Comparison of ENCODE assay signal across 25 cellular contexts in the genomic region with DNA sequence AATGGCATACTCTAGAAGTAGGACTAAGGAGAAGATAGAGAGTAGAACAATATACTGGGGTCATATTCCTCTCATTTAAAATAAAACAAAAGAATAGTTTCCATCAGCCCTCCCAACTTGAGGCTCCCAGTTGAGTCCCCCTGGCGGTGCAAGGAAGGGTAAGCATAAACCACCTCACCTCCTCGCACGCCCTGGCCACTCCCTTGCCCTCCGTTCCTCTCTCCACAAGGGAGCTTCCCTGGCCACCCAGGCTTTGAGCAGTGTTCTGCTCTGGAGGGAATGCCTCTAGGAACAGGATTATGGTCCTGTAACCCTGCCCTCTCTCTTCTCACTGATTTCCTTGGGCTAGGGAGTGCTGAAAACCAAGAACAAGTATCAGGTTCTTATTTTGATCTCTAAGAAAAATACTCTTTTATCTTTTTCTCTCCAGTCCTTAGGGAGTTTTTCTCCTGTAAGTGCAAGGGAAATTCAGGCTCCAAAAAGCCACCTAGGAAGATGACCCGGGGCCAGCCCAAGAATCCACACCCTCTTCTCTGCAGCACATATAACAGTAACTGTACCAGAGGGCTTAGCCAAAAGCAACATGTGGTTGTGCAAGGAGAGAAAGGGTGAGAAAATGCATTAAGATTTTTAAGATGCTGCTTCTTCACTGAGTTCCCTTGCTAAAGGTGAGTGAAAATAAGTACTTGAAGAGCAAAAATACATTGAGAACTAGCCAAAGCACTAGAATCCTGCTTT.
A peak's percentile ranks its signal among the peaks of the same experiment; 100 is the strongest.
DNase-seq lines count a peak whose midpoint lies in the region; ATAC-seq, FAIRE-seq and TF ChIP-seq lines count a peak whose summit lies in the region.
"Had no signal": no experiment of that assay in that cellular context is flagged by ENCODE, and none has a peak within 500 bp of the region (broad histone marks: within the 10 kb centered on the region; RNA-seq: fewer than 3 reads in every experiment).

No MANE protein-coding gene starts in this region.

- H3K56ac ChIP-seq in mesendoderm (ENCODE audit: low read length): no peak overlapping the region

- no peak overlapping the region for H2BK120ac ChIP-seq in mesendoderm (ENCODE audit: low read depth, low read length)

- H3K27me3 ChIP-seq in mammary epithelial cell (ENCODE audit: insufficient read depth, low read length) (no peaks in the 10 kb centered on the region), K562 (ENCODE audit: control insufficient read depth in 2 of 2, insufficient read depth in 2 of 2, low read length in 2 of 2) (peaks cover 0 to 4% of the 10 kb centered on the region in 2 experiments; a peak in 1 of 5 replicates), mesendoderm (ENCODE audit: insufficient read depth, low read length, poor library complexity) (no peaks in the 10 kb centered on the region)
- H3K27me3 ChIP-seq: cardiac muscle cell, gastroesophageal sphincter had no signal

- no peak overlapping the region for H2AFZ ChIP-seq in mammary epithelial cell (ENCODE audit: low read depth, low read length)
- H2AFZ ChIP-seq in K562 (ENCODE audit: low read depth, low read length): no peak overlapping the region; the same call in 1 of the 2 replicates

- H3K27ac Mint-ChIP-seq in MCF 10A (ENCODE audit: low read depth, unreplicated experiment) (peak overlapping the region; percentile 29), mesothelial cell of epicardium (no peak overlapping the region)
- H3K27ac Mint-ChIP-seq: activated CD4-positive, alpha-beta T cell treated with anti-CD3 and anti-CD28 coated beads, Interleukin-2, amount 10 ng/mL, durations not matched to agents 24 days and 14 days; activated naive CD4-positive, alpha-beta T cell treated with anti-CD3 and anti-CD28 coated beads for 36 hours had no signal

- H2AK5ac ChIP-seq in mesendoderm (ENCODE audit: low read length): no peak overlapping the region

- FAIRE-seq in K562 (lab: Jason Lieb, UNC): peak; percentile 26
- FAIRE-seq: keratinocyte had no signal

- H3K4me1 ChIP-seq in mammary epithelial cell (ENCODE audit: insufficient read depth, low read length) (peaks cover 33% of the 10 kb centered on the region), K562 (replicated peaks in 1 of 2; ENCODE audit: control insufficient read depth in 2 of 2, insufficient read depth in 2 of 2, low read length in 2 of 2) (no peaks in the 10 kb centered on the region), mesendoderm (ENCODE audit: control insufficient read depth, low read depth, low read length) (no peaks in the 10 kb centered on the region)
- H3K4me1 ChIP-seq: lower lobe of right lung had no signal

- intact Hi-C loops in MCF 10A (cut with micrococcal nuclease) (no loop called here), mammary epithelial cell (cut with micrococcal nuclease) (no loop called here), K562 (cut with micrococcal nuclease) (no loop called here)

- CTCF ChIA-PET in MCF 10A (lab: Yijun Ruan, JAX) (interaction anchor here (0.7 to 0.9 kb wide), 2 partner anchors 144 to 259 kb away, joined by 3 read pairs; partner anchors contain the start of gene SMARCA5), mammary epithelial cell (lab: Charles Lee; ENCODE audit: low non-redundant PET) (no interaction called here), K562 (lab: Yijun Ruan, JAX; ENCODE audit: low intra/inter-chr PET ratio) (no interaction called here)

- H3K36me3 ChIP-seq in mammary epithelial cell (ENCODE audit: insufficient read depth, low read length) (no peaks in the 10 kb centered on the region), K562 (ENCODE audit: control insufficient read depth, insufficient read depth, low read length) (no peaks in the 10 kb centered on the region), mesendoderm (ENCODE audit: control insufficient read depth, insufficient read depth, low read length) (no peaks in the 10 kb centered on the region)
- H3K36me3 ChIP-seq: cardiac muscle cell, gastroesophageal sphincter, lower lobe of right lung, thoracic aorta had no signal

- H3K36me3 Mint-ChIP-seq in MCF 10A (ENCODE audit: insufficient read depth, unreplicated experiment) (peaks cover 15% of the 10 kb centered on the region), mesothelial cell of epicardium (no peaks in the 10 kb centered on the region)

- in situ Hi-C loops in mammary epithelial cell (cut with MboI; ENCODE audit: low sequenced_read_pairs in 2 of 2): no loop called here
- in situ Hi-C loops in K562 (cut with MboI): no loop called here

- no peak overlapping the region for H3K23ac ChIP-seq in mesendoderm (ENCODE audit: low read length)

- no peak for TF ChIP-seq POLR2A in K562 (conservative IDR thresholded peaks at IDR 0.05)

- peak; percentile 70 for DNase-seq in MCF 10A (ENCODE audit: unreplicated experiment)
- DNase-seq in mammary epithelial cell: no peak
- peak; percentile 19 to 52 (median 32) for DNase-seq in K562 (ENCODE audit: extremely low read depth in 1 of 4, low spot score in 3 of 4)
- DNase-seq in mesendoderm: peak; percentile 63
- no peak for DNase-seq in mesothelial cell of epicardium (ENCODE audit: low spot score in 2 of 2, unreplicated experiment in 2 of 2)
- DNase-seq: activated CD4-positive, alpha-beta T cell treated with anti-CD3 and anti-CD28 coated beads, Interleukin-2, amount 10 ng/mL, durations not matched to agents 24 days and 14 days; activated naive CD4-positive, alpha-beta T cell treated with anti-CD3 and anti-CD28 coated beads for 36 hours; activated T-cell treated with anti-CD3 and anti-CD28 coated beads, Interleukin-2, amount 50 U/mL, for 48 hours; amygdala; GDM1; hippocampal formation; lower lobe of right lung; NCI-H187; NCI-H526 treated with DMSO at 0.1 percent for 48 hours; occipital lobe; retina; stimulated activated naive CD4-positive, alpha-beta T cell treated with Interleukin-2 at 50 U/mL for 16 hours had no signal

- H3K9me3 Mint-ChIP-seq in MCF 10A (ENCODE audit: unreplicated experiment): no peaks in the 10 kb centered on the region
- H3K9me3 Mint-ChIP-seq in mesothelial cell of epicardium: no peaks in the 10 kb centered on the region
- H3K9me3 Mint-ChIP-seq: activated CD4-positive, alpha-beta T cell treated with anti-CD3 and anti-CD28 coated beads, Interleukin-2, amount 10 ng/mL, durations not matched to agents 24 days and 14 days; activated naive CD4-positive, alpha-beta T cell treated with anti-CD3 and anti-CD28 coated beads for 36 hours had no signal

- BruUV-seq in MCF 10A (replicated peaks; lab: Mats Ljungman, UMichigan) (no TSS peak), mammary epithelial cell (replicated peaks; lab: Mats Ljungman, UMichigan) (no TSS peak), K562 (replicated peaks; lab: Mats Ljungman, UMichigan) (no TSS peak)

- peak in 1 of 2 experiments; percentile 25; a peak in 1 of 4 replicates for TF ChIP-seq RAD21 in K562 (CRISPR knock-in tag; conservative IDR thresholded peaks at IDR 0.05 in 1 of 2, IDR thresholded peaks at IDR 0.05 in 1 of 2)

- peaks cover 43% of the 10 kb centered on the region for H3K4me1 Mint-ChIP-seq in MCF 10A (ENCODE audit: insufficient read depth, unreplicated experiment)
- H3K4me1 Mint-ChIP-seq in mesothelial cell of epicardium: no peaks in the 10 kb centered on the region
- H3K4me1 Mint-ChIP-seq: activated CD4-positive, alpha-beta T cell treated with anti-CD3 and anti-CD28 coated beads, Interleukin-2, amount 10 ng/mL, durations not matched to agents 24 days and 14 days had no signal

- H3K4ac ChIP-seq in mesendoderm (ENCODE audit: low read depth, low read length): no peak overlapping the region

- WGBS in mammary epithelial cell (ENCODE audit: low coverage, missing lambda C conversion rate): 91% methylated on average over 5 of the region's 5 CpGs
- WGBS in K562 (ENCODE audit: insufficient coverage, low coverage, missing lambda C conversion rate): 0% methylated on average over 5 of the region's 5 CpGs
- WGBS in mesendoderm (ENCODE audit: extremely low coverage, insufficient coverage, low lambda C conversion rate): no CpG with 5 or more reads among the region's 5 CpGs

- POLR2A ChIA-PET in MCF 10A (lab: Yijun Ruan, JAX): interaction anchor here (0.6 kb wide), 1 partner anchor 32 kb away, joined by 3 read pairs; no protein-coding TSS in a partner anchor
- POLR2A ChIA-PET in K562 (lab: Yijun Ruan, JAX): no interaction called here

- no peak overlapping the region for H2BK5ac ChIP-seq in mesendoderm (ENCODE audit: low read length)

- no peak overlapping the region for H2BK15ac ChIP-seq in mesendoderm (replicated peaks; ENCODE audit: low read depth)

- H3K27me3 Mint-ChIP-seq in MCF 10A (ENCODE audit: insufficient read depth, unreplicated experiment) (no peaks in the 10 kb centered on the region), mesothelial cell of epicardium (ENCODE audit: low read depth) (no peaks in the 10 kb centered on the region)

- no peak overlapping the region for H3K18ac ChIP-seq in mesendoderm (ENCODE audit: low read length)

- H3K79me2 ChIP-seq in mammary epithelial cell (ENCODE audit: insufficient read depth, low read length) (no peaks in the 10 kb centered on the region), K562 (ENCODE audit: control insufficient read depth, insufficient read depth, low read length) (no peaks in the 10 kb centered on the region), mesendoderm (ENCODE audit: control insufficient read depth, insufficient read depth, low read length) (no peaks in the 10 kb centered on the region)

- no peak overlapping the region for H3K4me3 ChIP-seq in mammary epithelial cell (replicated peaks in 1 of 3; ENCODE audit: insufficient read depth in 1 of 3, low read depth in 2 of 3, low read length in 3 of 3)
- no peak overlapping the region for H3K4me3 ChIP-seq in K562
- H3K4me3 ChIP-seq in mesendoderm (ENCODE audit: low read length): no peak overlapping the region
- H3K4me3 ChIP-seq: cardiac muscle cell, gastroesophageal sphincter, lower lobe of right lung, thoracic aorta had no signal

- H3K9me1 ChIP-seq in K562 (ENCODE audit: control insufficient read depth, insufficient read depth, low read length): no peaks in the 10 kb centered on the region

- H3K79me1 ChIP-seq in mesendoderm (ENCODE audit: low read length): no peaks in the 10 kb centered on the region

- no peak overlapping the region for H4K5ac ChIP-seq in mesendoderm (ENCODE audit: low read length)

- no peak overlapping the region for H3K9ac ChIP-seq in mammary epithelial cell (ENCODE audit: insufficient read depth, low read length)
- no peak overlapping the region for H3K9ac ChIP-seq in K562 (ENCODE audit: insufficient read depth in 1 of 2, low read depth in 2 of 2, low read length in 2 of 2)
- H3K9ac ChIP-seq in mesendoderm (ENCODE audit: low read length): no peak overlapping the region

- no peak for TF ChIP-seq EP300 in K562 (IDR thresholded peaks at IDR 0.05; ENCODE audit: low read length)

- dilution Hi-C loops in mammary epithelial cell (cut with HindIII; ENCODE audit: low sequenced_read_pairs): loop anchor here (5.0 kb wide), 1 partner anchor 58 kb away; no protein-coding TSS in a partner anchor

- H3K9me3 ChIP-seq in mammary epithelial cell (replicated peaks; ENCODE audit: insufficient read depth, low read length): no peaks in the 10 kb centered on the region
- H3K9me3 ChIP-seq in K562 (replicated peaks; ENCODE audit: control insufficient read depth, insufficient read depth, low read depth, low read length): no peaks in the 10 kb centered on the region
- H3K9me3 ChIP-seq: gastroesophageal sphincter, lower lobe of right lung, thoracic aorta had no signal

- no peak for TF ChIP-seq CTCF in MCF 10A (IDR thresholded peaks at IDR 0.05; ENCODE audit: unreplicated experiment)
- no peak for TF ChIP-seq CTCF in mammary epithelial cell (conservative IDR thresholded peaks at IDR 0.05 in 1 of 2, IDR thresholded peaks at IDR 0.05 in 1 of 2; ENCODE audit: extremely low read depth in 1 of 2, insufficient read depth in 1 of 2, low read depth in 1 of 2, low read length in 2 of 2)
- peak; percentile 32 to 48 (median 45); a peak in 4 of 6 replicates for TF ChIP-seq CTCF in K562 (IDR thresholded peaks at IDR 0.05 in 2 of 3, conservative IDR thresholded peaks at IDR 0.05 in 1 of 3; ENCODE audit: insufficient read depth in 2 of 3, low read depth in 1 of 3, low read length in 3 of 3)
- TF ChIP-seq CTCF in mesothelial cell of epicardium (IDR thresholded peaks at IDR 0.05; ENCODE audit: unreplicated experiment): no peak

- ATAC-seq in K562 (peak; percentile 99), HG03442 (IDR thresholded peaks at IDR 0.05; ENCODE audit: unreplicated experiment) (no peak), HG03342 (IDR thresholded peaks at IDR 0.05; ENCODE audit: unreplicated experiment) (no peak), GM18498 (IDR thresholded peaks at IDR 0.05; ENCODE audit: unreplicated experiment) (no peak)
- ATAC-seq: gastroesophageal sphincter, lower lobe of right lung had no signal

- no peak overlapping the region for H3K27ac ChIP-seq in mammary epithelial cell (ENCODE audit: insufficient read depth, low read depth, low read length)
- no peak overlapping the region for H3K27ac ChIP-seq in K562 (ENCODE audit: extremely low read depth, low read depth, low read length)
- no peak overlapping the region for H3K27ac ChIP-seq in mesendoderm (ENCODE audit: low read depth, low read length)
- H3K27ac ChIP-seq: 22Rv1, cardiac muscle cell, gastroesophageal sphincter, lower lobe of right lung, thoracic aorta had no signal

- H4K20me1 ChIP-seq in mammary epithelial cell (ENCODE audit: insufficient read depth, low read length) (no peaks in the 10 kb centered on the region), K562 (replicated peaks; ENCODE audit: control insufficient read depth, insufficient read depth, low read length) (no peaks in the 10 kb centered on the region)

- H3K4me3 Mint-ChIP-seq in MCF 10A (ENCODE audit: unreplicated experiment): peak overlapping the region; percentile 6
- H3K4me3 Mint-ChIP-seq in mesothelial cell of epicardium: no peak overlapping the region
- H3K4me3 Mint-ChIP-seq: activated CD4-positive, alpha-beta T cell treated with anti-CD3 and anti-CD28 coated beads, Interleukin-2, amount 10 ng/mL, durations not matched to agents 24 days and 14 days; activated naive CD4-positive, alpha-beta T cell treated with anti-CD3 and anti-CD28 coated beads for 36 hours had no signal

- no peak overlapping the region for H3K4me2 ChIP-seq in mammary epithelial cell (ENCODE audit: insufficient read depth, low read depth, low read length)
- no peak overlapping the region for H3K4me2 ChIP-seq in K562 (ENCODE audit: insufficient read depth, low read length)
- no peak overlapping the region for H3K4me2 ChIP-seq in mesendoderm (ENCODE audit: low read length)

- no peak overlapping the region for H4K8ac ChIP-seq in mesendoderm (ENCODE audit: low read depth, low read length)

Comparison
In these comparisons a context has a peak if more than half of its experiments do, and no peak if none do; other contexts are left out.
1. DNase-seq: peak in MCF 10A (single experiment), K562 (4 of 4) and mesendoderm (single experiment); none in mammary epithelial cell (single experiment) and mesothelial cell of epicardium (0 of 2).
2. CTCF ChIP-seq: peak in K562 (3 of 3); none in MCF 10A (single experiment), mammary epithelial cell (0 of 2) and mesothelial cell of epicardium (single experiment).